ENCODE assay signal across 19 cellular contexts in the genomic region with DNA sequence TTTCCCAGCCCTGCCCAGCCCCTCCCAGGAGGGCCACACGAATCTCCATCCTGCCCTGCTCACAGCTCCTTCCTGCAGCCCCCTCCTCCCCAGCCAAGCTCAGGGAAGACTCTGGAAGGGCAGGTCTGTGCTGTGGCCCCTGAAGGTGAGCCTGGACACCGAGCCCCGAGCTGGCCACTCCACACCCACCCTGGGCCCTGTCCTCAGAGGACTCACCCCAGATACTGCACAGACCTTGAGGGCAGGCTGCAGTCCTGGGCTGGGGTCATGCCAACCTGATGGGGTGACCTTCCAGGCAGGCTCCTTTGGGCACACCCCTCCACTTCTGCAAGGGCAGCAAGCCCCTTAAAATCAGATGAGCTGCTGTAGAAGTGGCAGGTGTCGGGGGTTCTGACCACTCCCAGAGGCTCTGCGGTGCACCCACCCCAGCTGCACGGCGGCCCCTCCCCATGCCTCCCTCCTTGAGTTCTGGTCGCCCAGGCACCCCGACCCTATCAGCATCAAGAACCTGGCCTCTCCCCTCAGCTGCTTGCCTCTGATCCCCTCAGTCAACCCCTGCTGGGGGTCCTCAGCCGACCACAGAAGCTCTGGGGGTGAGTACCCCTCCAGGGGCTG.
"Had no signal": no experiment of that assay in that cellular context is flagged by ENCODE, and none has a peak within 500 bp of the region (broad histone marks: within the 10 kb centered on the region; RNA-seq: fewer than 3 reads in every experiment).

No MANE protein-coding gene starts in this region.

- H3K36me3 ChIP-seq: brain microvascular endothelial cell, gastrocnemius medialis, uterus had no signal

- DNase-seq: activated CD4-positive, alpha-beta T cell treated with anti-CD3 and anti-CD28 coated beads, Interleukin-2, amount 10 ng/mL, durations not matched to agents 24 days and 14 days; activated CD4-positive, CD25-positive, alpha-beta regulatory T cell; activated CD8-positive, alpha-beta T cell treated with anti-CD3 and anti-CD28 coated beads for 36 hours; activated naive CD4-positive, alpha-beta T cell treated with Interleukin-2 at 50 U/mL for 16 hours; activated naive CD8-positive, alpha-beta T cell treated with anti-CD3 and anti-CD28 coated beads, Interleukin-2, amount 10 ng/mL, durations not matched to agents 7 days and 5 days; activated T-cell treated with anti-CD3 and anti-CD28 coated beads, Interleukin-2, amount 50 U/mL, for 1 hour; brain microvascular endothelial cell; cortex of kidney; stimulated activated CD4-positive, alpha-beta T cell treated with anti-CD3 and anti-CD28 coated beads, Interleukin-2, amount 100 ng/mL, for 24 hours; stimulated activated naive CD8-positive, alpha-beta T cell treated with anti-CD3 and anti-CD28 coated beads, Interleukin-15, Interleukin-2, amounts not matched to agents 100 U/mL and 50 U/mL, for 24 hours; T-helper 1 cell; T-helper 9 cell; uterus had no signal

- H3K27me3 ChIP-seq: gastrocnemius medialis had no signal

- ATAC-seq: activated CD8-positive, alpha-beta T cell treated with anti-CD3 and anti-CD28 coated beads for 36 hours; heart right ventricle; natural killer cell treated with Interleukin-12 subunit alpha and Interleukin-12 subunit beta and Interleukin-15 and Interleukin-18, amount 100 ng/mL, for 72 hours; stimulated activated naive CD8-positive, alpha-beta T cell treated with anti-CD3 and anti-CD28 coated beads, Interleukin-15, Interleukin-2, amounts not matched to agents 100 U/mL and 50 U/mL, for 24 hours had no signal

- H3K27ac ChIP-seq: brain microvascular endothelial cell, heart right ventricle, parathyroid adenoma, tibial nerve, uterus had no signal

- H3K79me2 ChIP-seq: parathyroid adenoma had no signal

- H3K9ac ChIP-seq: parathyroid adenoma had no signal

- H2AFZ ChIP-seq: parathyroid adenoma had no signal

- H3K9me3 ChIP-seq: gastrocnemius medialis, heart right ventricle, tibial nerve, uterus had no signal

- H3K4me1 ChIP-seq: heart right ventricle, parathyroid adenoma, tibial nerve, uterus had no signal

- H3K4me3 ChIP-seq: heart right ventricle, lung, tibial nerve, uterus had no signal
